Comparison of ENCODE assay signal across 1 cellular context in genomic region chr2:148209598-148209997, GRCh38.
TF ChIP-seq lines count a peak whose summit lies in the region.

No MANE protein-coding gene starts in this region.

TF ChIP-seq in IMR-90, 13 proteins besides CTCF, POLR2A, EP300 and RAD21 (continued from another document):
- TF ChIP-seq CEBPB (IDR thresholded peaks at IDR 0.05; ENCODE audit: low read depth, low read length) (no peak), RFX5 (IDR thresholded peaks at IDR 0.05; ENCODE audit: low read depth, low read length) (no peak), CHD1 (IDR thresholded peaks at IDR 0.05; ENCODE audit: low read depth, low read length) (no peak), ELK1 (IDR thresholded peaks at IDR 0.05; ENCODE audit: borderline replicate concordance, low read depth, low read length) (no peak), NFE2L2 (IDR thresholded peaks at IDR 0.05; ENCODE audit: low read depth, low read length) (no peak), RCOR1 (IDR thresholded peaks at IDR 0.05; ENCODE audit: insufficient replicate concordance, low read length) (no peak), BHLHE40 (IDR thresholded peaks at IDR 0.05; ENCODE audit: low read depth, low read length) (no peak)
- TF ChIP-seq, protein P1, sequence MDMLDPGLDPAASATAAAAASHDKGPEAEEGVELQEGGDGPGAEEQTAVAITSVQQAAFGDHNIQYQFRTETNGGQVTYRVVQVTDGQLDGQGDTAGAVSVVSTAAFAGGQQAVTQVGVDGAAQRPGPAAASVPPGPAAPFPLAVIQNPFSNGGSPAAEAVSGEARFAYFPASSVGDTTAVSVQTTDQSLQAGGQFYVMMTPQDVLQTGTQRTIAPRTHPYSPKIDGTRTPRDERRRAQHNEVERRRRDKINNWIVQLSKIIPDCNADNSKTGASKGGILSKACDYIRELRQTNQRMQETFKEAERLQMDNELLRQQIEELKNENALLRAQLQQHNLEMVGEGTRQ (IDR thresholded peaks at IDR 0.05; ENCODE audit: low read depth, low read length) = no peak
TF ChIP-seq in IMR-90: peak in this region for 0.
